In genomic region chr2:102708847-102709559, GRCh38 we compare ENCODE assay signal across 18 cellular contexts. TPM values are rescaled to one million over a fixed set of nuclear protein-coding genes. Genes with fewer than 3 reads are reported as not detected.
DNase-seq lines count a peak whose midpoint lies in the region; ATAC-seq, FAIRE-seq and TF ChIP-seq lines count a peak whose summit lies in the region.
"Had no signal": no experiment of that assay in that cellular context is flagged by ENCODE, and none has a peak within 500 bp of the region (broad histone marks: within the 10 kb centered on the region; RNA-seq: fewer than 3 reads in every experiment).

No MANE protein-coding gene starts in this region.

- H3K27me3 ChIP-seq in Caco-2 (replicated peaks; ENCODE audit: control insufficient read depth, insufficient read depth, low read length), result no peaks in the 10 kb centered on the region
- peaks cover 4% of the 10 kb centered on the region for H3K27me3 ChIP-seq in keratinocyte (ENCODE audit: control insufficient read depth, extremely low read depth, insufficient read depth, low read length)

- H3K27me3 Mint-ChIP-seq in Caco-2 (ENCODE audit: insufficient read depth, unreplicated experiment), result no peaks in the 10 kb centered on the region
- H3K27me3 Mint-ChIP-seq: CD4-positive, CD25-positive, alpha-beta regulatory T cell had no signal

- H4K20me1 ChIP-seq in keratinocyte (ENCODE audit: control insufficient read depth, extremely low read depth, insufficient read depth, low read length), result no peaks in the 10 kb centered on the region

- H3K9ac ChIP-seq in keratinocyte (ENCODE audit: control insufficient read depth, extremely low read depth, insufficient read depth, low read length), result no peak overlapping the region

- intact Hi-C loops in Caco-2 (cut with micrococcal nuclease; ENCODE audit: unreplicated experiment), result no loop called here

- H3K9me3 ChIP-seq in Caco-2 (no peaks in the 10 kb centered on the region), keratinocyte (ENCODE audit: control insufficient read depth, low read depth, low read length) (no peaks in the 10 kb centered on the region)
- H3K9me3 ChIP-seq: gastroesophageal sphincter, lower lobe of right lung, prostate gland had no signal

- BruUV-seq in Caco-2 (replicated peaks; lab: Mats Ljungman, UMichigan), result no TSS peak

- peaks cover 22% of the 10 kb centered on the region for H3K4me1 Mint-ChIP-seq in Caco-2 (ENCODE audit: low read depth, unreplicated experiment)
- H3K4me1 Mint-ChIP-seq: CD4-positive, CD25-positive, alpha-beta regulatory T cell; central memory CD8-positive, alpha-beta T cell; IgD-negative memory B cell had no signal

- CTCF ChIA-PET in Caco-2 (lab: Charles Lee), result no interaction called here

- peak overlapping the region; percentile 43 for H3K27ac Mint-ChIP-seq in Caco-2 (ENCODE audit: unreplicated experiment)
- H3K27ac Mint-ChIP-seq: activated T-helper 1 cell treated with anti-CD3 and anti-CD28 coated beads, Interleukin-12 subunit alpha, Interleukin-12 subunit beta, Interleukin-2, Interleukin-4 antibody, amounts not matched to agents 30 ng/mL and 10 ng/mL and 1 ng/mL, durations not matched to agents 14 hours and 24 hours and 36 hours; CD4-positive, CD25-positive, alpha-beta regulatory T cell; IgD-negative memory B cell had no signal

- no peak overlapping the region for H3K27ac ChIP-seq in keratinocyte (ENCODE audit: control insufficient read depth, insufficient read depth, low read length)
- H3K27ac ChIP-seq: gastroesophageal sphincter, lower lobe of right lung, prostate gland had no signal

- peak overlapping the region; percentile 6 for H2AFZ ChIP-seq in keratinocyte (ENCODE audit: control insufficient read depth, low read length)

- H3K36me3 Mint-ChIP-seq in Caco-2 (ENCODE audit: insufficient read depth, unreplicated experiment), result peaks cover 25% of the 10 kb centered on the region
- H3K36me3 Mint-ChIP-seq: CD4-positive, CD25-positive, alpha-beta regulatory T cell; IgD-negative memory B cell had no signal

- FAIRE-seq in HTR-8/SVneo (lab: Jason Lieb, UNC) (no peak), keratinocyte (lab: Jason Lieb, UNC) (peak; percentile 69)
- FAIRE-seq: GM12892 had no signal

- H3K4me3 Mint-ChIP-seq in Caco-2 (ENCODE audit: unreplicated experiment), result no peak overlapping the region
- H3K4me3 Mint-ChIP-seq: activated T-helper 1 cell treated with anti-CD3 and anti-CD28 coated beads, Interleukin-12 subunit alpha, Interleukin-12 subunit beta, Interleukin-2, Interleukin-4 antibody, amounts not matched to agents 30 ng/mL and 10 ng/mL and 1 ng/mL, durations not matched to agents 14 hours and 24 hours and 36 hours; CD4-positive, CD25-positive, alpha-beta regulatory T cell; central memory CD8-positive, alpha-beta T cell; IgD-negative memory B cell had no signal

- POLR2A ChIA-PET in Caco-2 (lab: Charles Lee), result no interaction called here

- no peaks in the 10 kb centered on the region for H3K79me2 ChIP-seq in keratinocyte (ENCODE audit: control insufficient read depth, insufficient read depth, low read length)

- no peak for ATAC-seq in HG02763 (IDR thresholded peaks at IDR 0.05; ENCODE audit: unreplicated experiment)
- ATAC-seq in HG02840 (IDR thresholded peaks at IDR 0.05; ENCODE audit: low FRiP score, unreplicated experiment), result no peak
- no peak for ATAC-seq in HG03565 (IDR thresholded peaks at IDR 0.05; ENCODE audit: unreplicated experiment)
- ATAC-seq: gastroesophageal sphincter, lower lobe of right lung had no signal

- no peaks in the 10 kb centered on the region for H3K9me3 Mint-ChIP-seq in Caco-2 (ENCODE audit: unreplicated experiment)
- H3K9me3 Mint-ChIP-seq: activated T-helper 1 cell treated with anti-CD3 and anti-CD28 coated beads, Interleukin-12 subunit alpha, Interleukin-12 subunit beta, Interleukin-2, Interleukin-4 antibody, amounts not matched to agents 30 ng/mL and 10 ng/mL and 1 ng/mL, durations not matched to agents 14 hours and 24 hours and 36 hours; CD4-positive, CD25-positive, alpha-beta regulatory T cell; central memory CD8-positive, alpha-beta T cell; IgD-negative memory B cell had no signal

- in situ Hi-C loops in GM13977 (cut with MboI; ENCODE audit: low pct_unique_long_range_greater_than_20kb, low sequenced_read_pairs, unreplicated experiment), result no loop called here

- TF ChIP-seq CTCF in Caco-2 (IDR thresholded peaks at IDR 0.05; ENCODE audit: insufficient read depth in 1 of 2, low read depth in 1 of 2, low read length in 1 of 2, severe bottlenecking in 1 of 2, unreplicated experiment in 1 of 2), result no peak
- TF ChIP-seq CTCF in keratinocyte (optimal IDR thresholded peaks at IDR 0.05 in 1 of 3, IDR thresholded peaks at IDR 0.05 in 1 of 3, conservative IDR thresholded peaks at IDR 0.05 in 1 of 3; ENCODE audit: extremely low read depth in 1 of 3, insufficient read depth in 2 of 3, low read length in 3 of 3), result no peak
- TF ChIP-seq CTCF in GM13977 (IDR thresholded peaks at IDR 0.05; ENCODE audit: extremely low read depth, insufficient read depth, missing control alignments), result no peak

- H3K9me1 ChIP-seq in keratinocyte (ENCODE audit: control insufficient read depth, extremely low read depth, insufficient read depth, low read length), result no peaks in the 10 kb centered on the region

- H3K4me1 ChIP-seq in Caco-2 (peaks cover 6% of the 10 kb centered on the region), keratinocyte (ENCODE audit: control insufficient read depth, extremely low read depth, insufficient read depth, low read length) (peaks cover 5% of the 10 kb centered on the region)
- H3K4me1 ChIP-seq: gastroesophageal sphincter, lower lobe of right lung, prostate gland had no signal

- H3K36me3 ChIP-seq in Caco-2 (ENCODE audit: control insufficient read depth, insufficient read depth, low read length) (no peaks in the 10 kb centered on the region; the same call in 1 of the 2 replicates), keratinocyte (ENCODE audit: control insufficient read depth in 2 of 2, extremely low read depth in 1 of 2, insufficient read depth in 2 of 2, low read length in 2 of 2) (no peaks in the 10 kb centered on the region)
- H3K36me3 ChIP-seq: gastroesophageal sphincter, lower lobe of right lung, prostate gland had no signal

- DNase-seq in Caco-2 (peak; percentile 51 to 65), HTR-8/SVneo (ENCODE audit: insufficient read length, low spot score) (peak; percentile 5), amniotic epithelial cell (ENCODE audit: low read depth) (peak; percentile 37), keratinocyte (ENCODE audit: low read depth, low spot score) (peak; percentile 9), GM13977 (ENCODE audit: low spot score) (no peak)
- DNase-seq: CD4-positive, CD25-positive, alpha-beta regulatory T cell; lower lobe of right lung; NCI-H2171 treated with DMSO at 0.1 percent for 48 hours; substantia nigra had no signal

- H3K4me2 ChIP-seq in keratinocyte (ENCODE audit: control insufficient read depth, extremely low read depth, insufficient read depth, low read depth, low read length), result no peak overlapping the region

- no peak overlapping the region for H3K4me3 ChIP-seq in Caco-2 (ENCODE audit: low read depth, low read length)
- H3K4me3 ChIP-seq in keratinocyte (ENCODE audit: control insufficient read depth in 2 of 3, extremely low read depth in 1 of 3, insufficient read depth in 2 of 3, low read depth in 1 of 3, low read length in 3 of 3), result no peak overlapping the region
- H3K4me3 ChIP-seq: gastroesophageal sphincter, lower lobe of right lung, prostate gland had no signal

- dilution Hi-C loops in keratinocyte (cut with MboI; ENCODE audit: extremely low pct_ligation_motif_present, low sequenced_read_pairs), result no loop called here

RNA-seq across cellular contexts. Expression of gene TMEM182, which starts 52.8 kb away (rescaled TPM):
- 11.9 and 13.6 TPM in 2 replicates for total RNA-seq in Caco-2 (2022)
- polyA plus RNA-seq in keratinocyte, result 3.4 to 3.6 TPM (median 3.5 TPM) in 3 replicates
- polyA plus RNA-seq in keratinocyte (2011; ENCODE audit: low read depth), result 1.6 TPM
- polyA plus RNA-seq in keratinocyte (2011; cell fraction: cytosol; rRNA removed), result 2.1 and 3.9 TPM in 2 replicates
- 1.5 and 1.9 TPM in 2 replicates for polyA plus RNA-seq in keratinocyte (2011; cell fraction: nucleus; rRNA removed)
- polyA plus RNA-seq in keratinocyte (2012; ENCODE audit: low replicate concordance), result 5.2 and 5.6 TPM in 2 replicates
- 0.82 to 4.2 TPM (median 3.8 TPM) in 3 replicates for polyA minus RNA-seq in keratinocyte
- 3.8 TPM for polyA minus RNA-seq in keratinocyte (2011; cell fraction: cytosol; rRNA and poly(A)+ RNA removed)
- 1.5 and 6.5 TPM in 2 replicates for polyA minus RNA-seq in keratinocyte (2011; cell fraction: nucleus; rRNA and poly(A)+ RNA removed)
